In the genomic region with DNA sequence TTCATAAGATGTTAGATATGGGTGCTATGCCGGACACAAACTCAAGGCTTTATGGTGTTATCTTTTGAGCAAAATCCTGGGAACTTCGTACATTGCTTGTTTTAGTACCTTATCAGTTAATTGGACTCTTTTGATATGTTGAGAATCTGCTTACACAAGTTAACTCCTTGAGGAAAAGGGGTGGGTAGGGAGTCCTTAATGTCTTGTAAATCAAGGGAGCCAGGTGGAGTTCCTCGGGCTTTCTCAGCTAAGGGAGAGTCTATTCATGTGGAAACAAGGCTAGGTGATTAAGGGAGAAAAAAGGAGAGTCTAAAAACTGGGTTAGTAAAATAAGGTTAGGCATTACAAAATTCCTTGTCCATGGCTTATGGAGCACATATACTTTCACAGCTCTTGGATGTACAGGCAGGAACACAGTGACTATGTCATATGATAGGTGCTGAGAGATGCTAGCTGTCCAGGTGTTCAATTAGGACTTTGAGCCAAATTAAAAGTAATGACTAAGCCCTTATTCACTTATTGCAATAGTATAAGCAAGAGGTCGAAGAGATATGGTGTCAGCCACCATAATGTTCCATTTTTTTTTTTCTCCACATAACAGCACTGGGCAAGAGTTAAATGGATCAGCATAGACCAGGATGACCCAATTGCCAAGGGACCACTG, we compare ENCODE assay signal across 30 cellular contexts. TPM values are rescaled to one million over a fixed set of nuclear protein-coding genes. Genes with fewer than 3 reads are reported as not detected.
A peak's percentile ranks its signal among the peaks of the same experiment; 100 is the strongest.
DNase-seq lines count a peak whose midpoint lies in the region; ATAC-seq and TF ChIP-seq lines count a peak whose summit lies in the region.
"Had no signal": no experiment of that assay in that cellular context is flagged by ENCODE, and none has a peak within 500 bp of the region (broad histone marks: within the 10 kb centered on the region; RNA-seq: fewer than 3 reads in every experiment).

No MANE protein-coding gene starts in this region.

- H3K27me3 Mint-ChIP-seq in MCF 10A (ENCODE audit: insufficient read depth, unreplicated experiment) (no peaks in the 10 kb centered on the region), WTC11 (ENCODE audit: low read depth) (peaks cover 6% of the 10 kb centered on the region)
- H3K27me3 Mint-ChIP-seq: stimulated activated naive CD8-positive, alpha-beta T cell treated with anti-CD3 and anti-CD28 coated beads, Interleukin-15, Interleukin-2, amounts not matched to agents 100 ng/mL and 50 ng/mL, for 24 hours had no signal

- H3K36me3 Mint-ChIP-seq in MCF 10A (ENCODE audit: insufficient read depth, unreplicated experiment) (no peaks in the 10 kb centered on the region), WTC11 (peaks cover 13% of the 10 kb centered on the region)
- H3K36me3 Mint-ChIP-seq: CD4-positive, alpha-beta memory T cell had no signal

- intact Hi-C loops in MCF 10A (cut with micrococcal nuclease) = no loop called here
- intact Hi-C loops in breast epithelium (cut with DNase I; ENCODE audit: low total_unique reads) = no loop called here
- intact Hi-C loops in aorta (cut with DNase I) = no loop called here
- intact Hi-C loops in body of pancreas (cut with DNase I) = no loop called here
- intact Hi-C loops in lower leg skin (cut with DNase I; ENCODE audit: low total_unique reads) = no loop called here

- no peaks in the 10 kb centered on the region for H3K9me3 Mint-ChIP-seq in MCF 10A (ENCODE audit: unreplicated experiment)
- peaks cover 12% of the 10 kb centered on the region for H3K9me3 Mint-ChIP-seq in WTC11
- H3K9me3 Mint-ChIP-seq: activated T-cell treated with anti-CD3 and anti-CD28 coated beads, Interleukin-2, amount 50 U/mL, for 24 hours; stimulated activated naive CD8-positive, alpha-beta T cell treated with anti-CD3 and anti-CD28 coated beads, Interleukin-15, Interleukin-2, amounts not matched to agents 100 ng/mL and 50 ng/mL, for 24 hours had no signal

- peak; percentile 6 for DNase-seq in MCF 10A (ENCODE audit: unreplicated experiment)
- no peak for DNase-seq in breast epithelium (ENCODE audit: low spot score in 2 of 2)
- DNase-seq in WTC11 (ENCODE audit: low spot score) = peak; percentile 34
- DNase-seq in aorta = no peak
- no peak for DNase-seq in body of pancreas
- no peak for DNase-seq in NCI-H2196 (lab: John Stamatoyannopoulos, UW; ENCODE audit: unreplicated experiment)
- no peak for DNase-seq in lower leg skin (ENCODE audit: low spot score in 2 of 2)
- DNase-seq: activated CD4-positive, alpha-beta T cell treated with anti-CD3 and anti-CD28 coated beads for 4 hours; activated gamma-delta T cell; activated T-cell treated with anti-CD3 and anti-CD28 coated beads, Interleukin-2, amount 50 U/mL, for 24 hours; CD4-positive, alpha-beta memory T cell; cerebellar nuclear complex; GM23248; IMR-90; mammary epithelial cell; NCI-H1930; NCI-H2227 treated with DMSO at 0.1 percent for 48 hours; NCI-H774; OCI-M1; sigmoid colon; T-helper 2 cell had no signal

- H3K9ac ChIP-seq in iPS-20b (ENCODE audit: low read depth, low read length) = peak overlapping the region; percentile 31; the same call in 1 of the 2 replicates
- H3K9ac ChIP-seq: GM23248 had no signal

- H3K9me3 ChIP-seq in breast epithelium (no peaks in the 10 kb centered on the region), iPS-20b (ENCODE audit: insufficient read depth, low read depth, low read length) (peaks cover 28% of the 10 kb centered on the region), aorta (ENCODE audit: control insufficient read depth, low read length) (peaks cover 7% of the 10 kb centered on the region), body of pancreas (no peaks in the 10 kb centered on the region)
- H3K9me3 ChIP-seq: sigmoid colon, thoracic aorta, vagina had no signal

- WGBS in aorta, 2 donors = 25 to 31% methylated on average over 4 of the region's 4 CpGs
- 37 to 45% methylated on average over 4 of the region's 4 CpGs for WGBS in body of pancreas, 2 donors
- 43 to 46% methylated on average over 4 of the region's 4 CpGs for WGBS in lower leg skin, 2 donors

- POLR2A ChIA-PET in MCF 10A (lab: Yijun Ruan, JAX) (no interaction called here), WTC11 (lab: Charles Lee) (interaction anchor here (0.7 to 1.1 kb wide), 3 partner anchors 76 to 908 kb away, joined by 3 read pairs; no protein-coding TSS in a partner anchor)

- ATAC-seq in WTC11 (peak; percentile 41), aorta (ENCODE audit: low FRiP score) (no peak), body of pancreas (no peak)
- ATAC-seq: SK-N-SH treated with all-trans-retinoic acid at 6 μM for 48 hours had no signal

- no TSS peak for BruUV-seq in MCF 10A (replicated peaks; lab: Mats Ljungman, UMichigan)

- H3K4me3 Mint-ChIP-seq in MCF 10A (ENCODE audit: unreplicated experiment) (no peak overlapping the region), WTC11 (peak overlapping the region; percentile 56)
- H3K4me3 Mint-ChIP-seq: activated T-cell treated with anti-CD3 and anti-CD28 coated beads, Interleukin-2, amount 50 U/mL, for 24 hours; CD4-positive, alpha-beta memory T cell; stimulated activated naive CD8-positive, alpha-beta T cell treated with anti-CD3 and anti-CD28 coated beads, Interleukin-15, Interleukin-2, amounts not matched to agents 100 ng/mL and 50 ng/mL, for 24 hours had no signal

- H3K4me1 ChIP-seq in breast epithelium (no peaks in the 10 kb centered on the region), iPS-20b (ENCODE audit: insufficient read depth, low read length) (peaks cover 39% of the 10 kb centered on the region), aorta (ENCODE audit: control insufficient read depth in 1 of 2, insufficient read depth in 2 of 2, low read length in 2 of 2) (no peaks in the 10 kb centered on the region), body of pancreas (no peaks in the 10 kb centered on the region)
- H3K4me1 ChIP-seq: sigmoid colon, vagina had no signal

- H3K27ac Mint-ChIP-seq in MCF 10A (ENCODE audit: low read depth, unreplicated experiment) (no peak overlapping the region), WTC11 (peak overlapping the region; percentile 95)
- H3K27ac Mint-ChIP-seq: activated T-cell treated with anti-CD3 and anti-CD28 coated beads, Interleukin-2, amount 50 U/mL, for 24 hours; CD4-positive, alpha-beta memory T cell; stimulated activated naive CD8-positive, alpha-beta T cell treated with anti-CD3 and anti-CD28 coated beads, Interleukin-15, Interleukin-2, amounts not matched to agents 100 ng/mL and 50 ng/mL, for 24 hours had no signal

- TF ChIP-seq POLR2A in breast epithelium (IDR thresholded peaks at IDR 0.05) (no peak), body of pancreas (IDR thresholded peaks at IDR 0.05) (no peak), lower leg skin (IDR thresholded peaks at IDR 0.05) (no peak)

- CTCF ChIA-PET in MCF 10A (lab: Yijun Ruan, JAX) = interaction anchor here (0.6 to 1.1 kb wide), 2 partner anchors 87 to 129 kb away, joined by 3 to 4 read pairs; no protein-coding TSS in a partner anchor
- CTCF ChIA-PET in WTC11 (lab: Charles Lee) = interaction anchor here (1.5 to 2.5 kb wide), 2 partner anchors 27 to 87 kb away, joined by 4 to 8 read pairs; no protein-coding TSS in a partner anchor

- H3K27me3 ChIP-seq in breast epithelium (no peaks in the 10 kb centered on the region), iPS-20b (ENCODE audit: insufficient read depth, low read length) (no peaks in the 10 kb centered on the region), aorta (ENCODE audit: control insufficient read depth in 1 of 2, insufficient read depth in 2 of 2, low read length in 1 of 2) (peaks cover 0 to 2% of the 10 kb centered on the region in 2 donors), body of pancreas (no peaks in the 10 kb centered on the region)
- H3K27me3 ChIP-seq: sigmoid colon, vagina had no signal

- no peaks in the 10 kb centered on the region for H3K4me1 Mint-ChIP-seq in MCF 10A (ENCODE audit: insufficient read depth, unreplicated experiment)
- peaks cover 61% of the 10 kb centered on the region for H3K4me1 Mint-ChIP-seq in WTC11
- H3K4me1 Mint-ChIP-seq: CD4-positive, alpha-beta memory T cell had no signal

- H3K27ac ChIP-seq in breast epithelium = no peak overlapping the region
- peak overlapping the region; percentile 5 for H3K27ac ChIP-seq in iPS-20b (ENCODE audit: low read length)
- H3K27ac ChIP-seq in aorta (ENCODE audit: low read depth in 1 of 2, low read length in 2 of 2) = no peak overlapping the region
- no peak overlapping the region for H3K27ac ChIP-seq in body of pancreas
- H3K27ac ChIP-seq: GM23248, sigmoid colon, thoracic aorta, vagina had no signal

- H3K36me3 ChIP-seq in breast epithelium (no peaks in the 10 kb centered on the region), iPS-20b (ENCODE audit: insufficient read depth, low read depth, low read length) (peaks cover 22% of the 10 kb centered on the region), aorta (ENCODE audit: control insufficient read depth in 1 of 2, insufficient read depth in 2 of 2, low read length in 1 of 2) (no peaks in the 10 kb centered on the region), body of pancreas (replicated peaks in 1 of 2; ENCODE audit: insufficient read depth in 1 of 2, low read depth in 2 of 2) (no peaks in the 10 kb centered on the region)
- H3K36me3 ChIP-seq: sigmoid colon, thoracic aorta, vagina had no signal

- TF ChIP-seq CTCF in MCF 10A (IDR thresholded peaks at IDR 0.05; ENCODE audit: unreplicated experiment) = no peak
- TF ChIP-seq CTCF in breast epithelium (IDR thresholded peaks at IDR 0.05) = no peak
- TF ChIP-seq CTCF in WTC11 (IDR thresholded peaks at IDR 0.05) = no peak
- no peak for TF ChIP-seq CTCF in body of pancreas (IDR thresholded peaks at IDR 0.05)
- no peak for TF ChIP-seq CTCF in lower leg skin (IDR thresholded peaks at IDR 0.05)

- no peak overlapping the region for H3K4me3 ChIP-seq in breast epithelium
- H3K4me3 ChIP-seq in iPS-20b (ENCODE audit: low read length) = peak overlapping the region; percentile 49
- H3K4me3 ChIP-seq in aorta (ENCODE audit: low read length in 2 of 2) = no peak overlapping the region
- no peak overlapping the region for H3K4me3 ChIP-seq in body of pancreas
- no peak overlapping the region for H3K4me3 ChIP-seq in lower leg skin (ENCODE audit: low read depth, poor library complexity, severe bottlenecking)
- H3K4me3 ChIP-seq: GM23248, sigmoid colon, thoracic aorta, vagina had no signal

TF ChIP-seq in WTC11, 78 proteins besides CTCF, POLR2A, EP300 and RAD21:
- no peak for TF ChIP-seq EMX1 (CRISPR knock-in tag; IDR thresholded peaks at IDR 0.05)
- 0 out of 2 replicates have a peak, but pooled peaks have one; percentile 14 for TF ChIP-seq ETV6 (CRISPR knock-in tag; IDR thresholded peaks at IDR 0.05)
- no peak for TF ChIP-seq HMGA2 (CRISPR knock-in tag; IDR thresholded peaks at IDR 0.05)
- no peak for TF ChIP-seq TEAD4 (CRISPR knock-in tag; IDR thresholded peaks at IDR 0.05)

RNA-seq across cellular contexts. Expression of a gene that starts 59.5 kb away (rescaled TPM):
- 0.59 and 0.86 TPM in 2 replicates for total RNA-seq in MCF 10A (2022)
- not detected for total RNA-seq in breast epithelium
- 0.46 to 0.94 TPM (median 0.50 TPM) in 3 replicates for total RNA-seq in WTC11 (2021)
- total RNA-seq in aorta = not detected
- not detected for polyA plus RNA-seq in aorta
- total RNA-seq in body of pancreas = not detected
- not detected for total RNA-seq in lower leg skin
- total RNA-seq: A172; CD4-positive, alpha-beta memory T cell; dermis microvascular lymphatic vessel endothelial cell; G401; GM23248; IMR-90; mammary epithelial cell; posterior vena cava; sigmoid colon; thoracic aorta; vagina had no signal
- polyA plus RNA-seq: CD4-positive, alpha-beta memory T cell; GM23248; IMR-90; mammary epithelial cell; sigmoid colon had no signal

Comparison
In these comparisons a context has a peak if more than half of its experiments do, and no peak if none do; other contexts are left out.
1. DNase-seq: peak in MCF 10A (single experiment) and WTC11 (single experiment); none in breast epithelium (0 of 2), aorta (0 of 2), body of pancreas (0 of 4), NCI-H2196 (single experiment) and lower leg skin (0 of 2).